In genomic region chr15:39720721-39721611, GRCh38 we compare ENCODE assay signal across 16 cellular contexts.
DNase-seq lines count a peak whose midpoint lies in the region; ATAC-seq and TF ChIP-seq lines count a peak whose summit lies in the region.
"Had no signal": no experiment of that assay in that cellular context is flagged by ENCODE, and none has a peak within 500 bp of the region (broad histone marks: within the 10 kb centered on the region; RNA-seq: fewer than 3 reads in every experiment).

No MANE protein-coding gene starts in this region.

- H3K9ac ChIP-seq in adipocyte (ENCODE audit: low read length) = peak overlapping the region; percentile 5

- POLR2A ChIA-PET in CD8-positive, alpha-beta T cell (lab: Charles Lee) = no interaction called here

- H3K27ac Mint-ChIP-seq in CD8-positive, alpha-beta T cell = no peak overlapping the region

- H3K27ac ChIP-seq in CD8-positive, alpha-beta T cell (ENCODE audit: low read depth, low read length) = no peak overlapping the region
- H3K27ac ChIP-seq: C4-2B had no signal

- peaks cover 20% of the 10 kb centered on the region for H3K4me1 ChIP-seq in adipocyte (ENCODE audit: control insufficient read depth, insufficient read depth, low read length)
- H3K4me1 ChIP-seq in CD8-positive, alpha-beta T cell (ENCODE audit: insufficient read depth, low read length) = no peaks in the 10 kb centered on the region

- DNase-seq in AG09319 (ENCODE audit: extremely low read depth, low read depth) = peak; percentile 56
- DNase-seq in HT1080 (ENCODE audit: low read depth) = peak; percentile 51
- peak; percentile 84 for DNase-seq in adipocyte (ENCODE audit: low read depth)
- peak; percentile 63 for DNase-seq in iris pigment epithelial cell (ENCODE audit: low read depth)
- no peak for DNase-seq in Kasumi-1 (lab: John Stamatoyannopoulos, UW)
- DNase-seq in CD8-positive, alpha-beta T cell = no peak
- DNase-seq in superior temporal gyrus (ENCODE audit: extremely low spot score) = no peak
- DNase-seq in HK-2 (ENCODE audit: unreplicated experiment) = no peak
- DNase-seq: activated CD4-positive, alpha-beta T cell treated with anti-CD3 and anti-CD28 coated beads, Interleukin-2, amount 50 U/mL, for 48 hours; activated naive CD4-positive, alpha-beta T cell treated with anti-CD3 and anti-CD28 coated beads, Interleukin-2, amount 50 U/mL, for 16 hours; hypothalamus; NCI-H1048; NCI-H510A; T-helper 1 cell had no signal

- TF ChIP-seq CTCF in AG09319 (IDR thresholded peaks at IDR 0.05; ENCODE audit: low read depth, low read length) = no peak
- TF ChIP-seq CTCF in CD8-positive, alpha-beta T cell (IDR thresholded peaks at IDR 0.05) = no peak

- no peaks in the 10 kb centered on the region for H3K36me3 Mint-ChIP-seq in CD8-positive, alpha-beta T cell

- H3K4me3 ChIP-seq in adipocyte (ENCODE audit: low read length) = peak overlapping the region; percentile 16
- H3K4me3 ChIP-seq in CD8-positive, alpha-beta T cell (ENCODE audit: low read depth, low read length) = no peak overlapping the region

- no peak overlapping the region for H3K4me3 Mint-ChIP-seq in CD8-positive, alpha-beta T cell

- peaks cover 2% of the 10 kb centered on the region for H3K27me3 Mint-ChIP-seq in CD8-positive, alpha-beta T cell (ENCODE audit: low read depth)

- H3K4me1 Mint-ChIP-seq in CD8-positive, alpha-beta T cell (ENCODE audit: low read depth) = no peaks in the 10 kb centered on the region

- intact Hi-C loops in CD8-positive, alpha-beta T cell (cut with DNase I, micrococcal nuclease) = no loop called here

- H3K27me3 ChIP-seq in adipocyte (replicated peaks; ENCODE audit: control insufficient read depth, insufficient read depth, low read length) = no peaks in the 10 kb centered on the region
- H3K27me3 ChIP-seq in CD8-positive, alpha-beta T cell (ENCODE audit: insufficient read depth, low read length) = no peaks in the 10 kb centered on the region

- no peaks in the 10 kb centered on the region for H3K9me3 Mint-ChIP-seq in CD8-positive, alpha-beta T cell

- no peak for ATAC-seq in CD8-positive, alpha-beta T cell
- ATAC-seq: sciatic nerve had no signal

- no peaks in the 10 kb centered on the region for H3K36me3 ChIP-seq in adipocyte (ENCODE audit: control insufficient read depth, insufficient read depth, low read length, severe bottlenecking)
- no peaks in the 10 kb centered on the region for H3K36me3 ChIP-seq in CD8-positive, alpha-beta T cell (ENCODE audit: insufficient read depth, low read length)

- H3K9me3 ChIP-seq in adipocyte (ENCODE audit: control insufficient read depth, low read length) = no peaks in the 10 kb centered on the region
- H3K9me3 ChIP-seq in CD8-positive, alpha-beta T cell (ENCODE audit: low read length) = no peaks in the 10 kb centered on the region

- CTCF ChIA-PET in CD8-positive, alpha-beta T cell (lab: Charles Lee) = interaction anchor here (1.5 kb wide), 1 partner anchor 127 kb away, joined by 3 read pairs; no protein-coding TSS in a partner anchor

Comparison
In these comparisons a context has a peak if more than half of its experiments do, and no peak if none do; other contexts are left out.
1. DNase-seq: peak in AG09319 (single experiment), HT1080 (single experiment), adipocyte (single experiment) and iris pigment epithelial cell (single experiment); none in Kasumi-1 (0 of 2), CD8-positive, alpha-beta T cell (0 of 7), superior temporal gyrus (single experiment) and HK-2 (single experiment).